Comparison of ENCODE assay signal across 9 cellular contexts in genomic region chr2:112483821-112484220, GRCh38. TPM values are rescaled to one million over a fixed set of nuclear protein-coding genes. Genes with fewer than 3 reads are reported as not detected.
DNase-seq lines count a peak whose midpoint lies in the region; TF ChIP-seq lines count a peak whose summit lies in the region.
"Had no signal": no experiment of that assay in that cellular context is flagged by ENCODE, and none has a peak within 500 bp of the region (broad histone marks: within the 10 kb centered on the region; RNA-seq: fewer than 3 reads in every experiment).

No MANE protein-coding gene starts in this region.

- H3K27me3 ChIP-seq in osteoblast (ENCODE audit: insufficient read depth, low read length) = no peaks in the 10 kb centered on the region

- no peaks in the 10 kb centered on the region for H3K9me3 Mint-ChIP-seq in activated naive CD4-positive, alpha-beta T cell treated with anti-CD3 and anti-CD28 coated beads for 36 hours

- H3K4me1 ChIP-seq in OCI-LY7 (ENCODE audit: insufficient read depth, low read length, poor library complexity, severe bottlenecking) = peaks cover 19% of the 10 kb centered on the region
- H3K4me1 ChIP-seq in osteoblast (ENCODE audit: insufficient read depth, low read length) = peaks cover 9% of the 10 kb centered on the region

- POLR2A ChIA-PET in OCI-LY7 (lab: Charles Lee) = interaction anchor here (0.8 to 1.5 kb wide), 6 partner anchors 8 to 140 kb away, joined by 3 to 5 read pairs (median 3); no protein-coding TSS in a partner anchor

- H3K9me3 ChIP-seq in OCI-LY7 (ENCODE audit: low read length) (no peaks in the 10 kb centered on the region), osteoblast (ENCODE audit: low read depth, low read length) (no peaks in the 10 kb centered on the region)

- intact Hi-C loops in OCI-LY7 (cut with micrococcal nuclease; ENCODE audit: unreplicated experiment) = loop anchor here (5.0 kb wide), 3 partner anchors 227 to 602 kb away; partner anchors contain the start of genes ANAPC1 and ZC3H8
- intact Hi-C loops in activated naive CD4-positive, alpha-beta T cell treated with anti-CD3 and anti-CD28 coated beads for 36 hours (cut with micrococcal nuclease) = loop anchor here (2.0 to 5.0 kb wide), 3 partner anchors 163 to 429 kb away; partner anchors contain the start of genes SLC20A1 and TMEM87B

- DNase-seq in NCI-H345 (lab: John Stamatoyannopoulos, UW) (peak; percentile 3), NCI-H345 treated with DMSO at 0.1 percent for 48 hours (lab: John Stamatoyannopoulos, UW; ENCODE audit: unreplicated experiment) (no peak), OCI-LY7 (ENCODE audit: low spot score) (no peak), coronary artery (ENCODE audit: low spot score) (no peak), osteoblast (ENCODE audit: insufficient read length, low spot score, missing footprints) (peak; percentile 58), DMS53 (lab: John Stamatoyannopoulos, UW) (no peak), GDM1 (lab: John Stamatoyannopoulos, UW) (no peak)
- DNase-seq in activated naive CD4-positive, alpha-beta T cell treated with anti-CD3 and anti-CD28 coated beads for 36 hours = no peak
- DNase-seq: activated CD8-positive, alpha-beta memory T cell treated with anti-CD3 and anti-CD28 coated beads, Interleukin-2, amount 50 U/mL, for 4 hours had no signal

- peaks cover 5% of the 10 kb centered on the region; the same call in 1 of the 2 replicates for H4K20me1 ChIP-seq in OCI-LY7 (ENCODE audit: insufficient read depth, low read length)
- peaks cover 8% of the 10 kb centered on the region for H4K20me1 ChIP-seq in osteoblast (ENCODE audit: insufficient read depth, low read length)

- no peak overlapping the region for H3K4me3 Mint-ChIP-seq in activated naive CD4-positive, alpha-beta T cell treated with anti-CD3 and anti-CD28 coated beads for 36 hours

- peaks cover 3% of the 10 kb centered on the region for H3K36me3 Mint-ChIP-seq in activated naive CD4-positive, alpha-beta T cell treated with anti-CD3 and anti-CD28 coated beads for 36 hours (ENCODE audit: low read depth)

- no peak overlapping the region for H3K27ac ChIP-seq in OCI-LY7 (ENCODE audit: low read depth, low read length, poor library complexity, severe bottlenecking)
- H3K27ac ChIP-seq in coronary artery = no peak overlapping the region
- no peak overlapping the region for H3K27ac ChIP-seq in osteoblast (ENCODE audit: low read depth, low read length)

- no peaks in the 10 kb centered on the region for H3K9me2 ChIP-seq in OCI-LY7 (ENCODE audit: insufficient read depth, low read length)

- H3K4me3 ChIP-seq in OCI-LY7 (ENCODE audit: low read depth, low read length, poor library complexity, severe bottlenecking) = peak overlapping the region; percentile 99
- H3K4me3 ChIP-seq in coronary artery = peak overlapping the region; percentile 94
- peak overlapping the region; percentile 87 for H3K4me3 ChIP-seq in osteoblast (ENCODE audit: insufficient read depth, low read length)

- CTCF ChIA-PET in OCI-LY7 (lab: Charles Lee; ENCODE audit: unreplicated experiment) = no interaction called here
- CTCF ChIA-PET in activated naive CD4-positive, alpha-beta T cell treated with anti-CD3 and anti-CD28 coated beads for 36 hours (lab: Charles Lee) = interaction anchor here (1.0 to 1.6 kb wide), 2 partner anchors 9 to 17 kb away, joined by 3 to 5 read pairs; no protein-coding TSS in a partner anchor

- H2AFZ ChIP-seq in OCI-LY7 (ENCODE audit: low read length) = no peak overlapping the region
- no peak overlapping the region for H2AFZ ChIP-seq in osteoblast (ENCODE audit: low read length)

- BruUV-seq in OCI-LY7 (replicated peaks; lab: Mats Ljungman, UMichigan) = no TSS peak

- H3K27me3 Mint-ChIP-seq in activated naive CD4-positive, alpha-beta T cell treated with anti-CD3 and anti-CD28 coated beads for 36 hours (ENCODE audit: low read depth) = no peaks in the 10 kb centered on the region

- peaks cover 45% of the 10 kb centered on the region for H3K4me1 Mint-ChIP-seq in activated naive CD4-positive, alpha-beta T cell treated with anti-CD3 and anti-CD28 coated beads for 36 hours (ENCODE audit: low read depth)

- TF ChIP-seq CTCF in OCI-LY7 (conservative IDR thresholded peaks at IDR 0.05; ENCODE audit: low read length) = no peak
- TF ChIP-seq CTCF in coronary artery (IDR thresholded peaks at IDR 0.05) = no peak
- no peak for TF ChIP-seq CTCF in osteoblast (IDR thresholded peaks at IDR 0.05; ENCODE audit: extremely low read depth, low read depth, low read length)

- H3K36me3 ChIP-seq in OCI-LY7 (ENCODE audit: insufficient read depth, low read length) = peaks cover 45% of the 10 kb centered on the region
- H3K36me3 ChIP-seq in osteoblast (ENCODE audit: insufficient read depth, low read length) = peaks cover 19% of the 10 kb centered on the region

- peak overlapping the region; percentile 95 for H3K4me2 ChIP-seq in OCI-LY7 (ENCODE audit: low read length)
- peak overlapping the region; percentile 80 for H3K4me2 ChIP-seq in osteoblast (ENCODE audit: insufficient read depth, low read length)

- H3K79me2 ChIP-seq in OCI-LY7 (ENCODE audit: insufficient read depth, low read depth, low read length) (peaks cover 38% of the 10 kb centered on the region; the same call in 1 of the 2 replicates), osteoblast (ENCODE audit: insufficient read depth, low read length) (peaks cover 58% of the 10 kb centered on the region)

- H3K27ac Mint-ChIP-seq in activated naive CD4-positive, alpha-beta T cell treated with anti-CD3 and anti-CD28 coated beads for 36 hours = no peak overlapping the region

RNA-seq across cellular contexts. Expression of gene TTL, which starts 1.9 kb away (rescaled TPM):
- total RNA-seq in OCI-LY7 (2014; rRNA removed; shearing (Covaris generic)) = 27.1 and 32.9 TPM in 2 replicates
- total RNA-seq in OCI-LY7 (2022) (45.1 and 48.7 TPM in 2 replicates), osteoblast (59.0 and 65.7 TPM in 2 replicates)
- 10 to 100 TPM; 20.2 to 21.3 TPM for total RNA-seq in activated naive CD4-positive, alpha-beta T cell treated with anti-CD3 and anti-CD28 coated beads for 36 hours

RNA-seq across cellular contexts. Expression of gene RGPD8, which starts 50.4 kb away (rescaled TPM):
- total RNA-seq in OCI-LY7 (2014; rRNA removed; shearing (Covaris generic)) = 0.44 TPM in 1 of 2 replicates, not detected in the other
- total RNA-seq in OCI-LY7 (2022) (0.22 TPM in 1 of 2 replicates, not detected in the other), osteoblast (21.5 and 25.0 TPM in 2 replicates)
- total RNA-seq in activated naive CD4-positive, alpha-beta T cell treated with anti-CD3 and anti-CD28 coated beads for 36 hours = 10 to 100 TPM; 12.5 to 13.0 TPM

RNA-seq across cellular contexts. Expression of gene POLR1B, which starts 58.4 kb away (rescaled TPM):
- 28.0 and 30.5 TPM in 2 replicates for total RNA-seq in OCI-LY7 (2014; rRNA removed; shearing (Covaris generic))
- total RNA-seq in OCI-LY7 (2022) (44.7 and 45.1 TPM in 2 replicates), osteoblast (10.5 and 10.9 TPM in 2 replicates)
- total RNA-seq in activated naive CD4-positive, alpha-beta T cell treated with anti-CD3 and anti-CD28 coated beads for 36 hours = 10 to 100 TPM; 34.5 to 36.1 TPM

Comparison
In these comparisons a context has a peak if more than half of its experiments do, and no peak if none do; other contexts are left out.
1. DNase-seq: peak in NCI-H345 (single experiment) and osteoblast (single experiment); none in NCI-H345 treated with DMSO at 0.1 percent for 48 hours (single experiment), OCI-LY7 (single experiment), coronary artery (single experiment), DMS53 (single experiment), GDM1 (single experiment) and activated naive CD4-positive, alpha-beta T cell treated with anti-CD3 and anti-CD28 coated beads for 36 hours (single experiment).
2. RNA of gene RGPD8, which starts 50.4 kb away (total RNA-seq): 21.5 to 25.0 TPM in osteoblast and 12.5 to 13.0 TPM in activated naive CD4-positive, alpha-beta T cell treated with anti-CD3 and anti-CD28 coated beads for 36 hours; 0.22 to 0.44 TPM in OCI-LY7; every median in the first group is over 4 times any median in the second.
3. Peak in every context shown above with its lines, with median percentiles within 50 percentile points of each other: H3K4me3 ChIP-seq.